1 cellular context compared by ENCODE assay signal in the genomic region with DNA sequence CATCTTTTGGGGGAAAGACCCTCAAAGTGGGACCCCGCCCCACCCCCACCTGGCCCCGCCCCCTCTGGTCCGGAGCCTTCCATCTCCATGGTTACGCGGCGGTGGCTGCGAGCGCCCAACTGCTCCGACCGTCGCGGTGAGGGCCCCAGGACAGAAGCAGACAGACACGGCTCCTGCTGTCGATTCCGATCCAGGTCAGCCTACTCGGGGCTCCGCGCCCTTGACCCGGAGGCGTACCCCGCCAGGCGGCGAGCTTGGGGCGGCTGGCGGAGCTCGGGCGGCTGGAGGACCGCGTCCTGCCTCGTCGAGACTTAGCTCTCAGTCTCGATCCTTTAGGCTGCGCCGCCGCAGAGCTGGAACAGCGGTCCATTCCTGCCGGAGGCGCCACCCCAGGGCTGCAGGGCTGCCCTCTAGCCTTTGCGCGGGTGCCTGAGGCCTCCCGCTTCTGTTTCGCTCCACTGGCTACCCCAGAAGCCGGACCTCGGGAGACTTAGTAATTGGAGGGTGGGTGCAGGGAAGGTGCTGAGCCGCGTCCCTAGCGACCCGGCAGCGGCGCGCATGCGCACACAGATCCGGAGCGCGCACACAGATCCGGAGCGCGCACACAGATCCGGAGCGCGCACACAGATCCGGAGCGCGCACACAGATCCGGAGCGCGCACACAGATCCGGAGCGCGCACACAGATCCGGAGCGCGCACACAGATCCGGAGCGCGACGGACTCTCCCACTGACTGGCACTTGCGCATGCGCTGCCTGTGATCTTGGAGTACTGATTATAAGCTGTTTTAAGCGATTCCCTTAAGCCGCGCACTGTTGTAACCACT.
TF ChIP-seq lines count a peak whose summit lies in the region.

A gene with protein sequence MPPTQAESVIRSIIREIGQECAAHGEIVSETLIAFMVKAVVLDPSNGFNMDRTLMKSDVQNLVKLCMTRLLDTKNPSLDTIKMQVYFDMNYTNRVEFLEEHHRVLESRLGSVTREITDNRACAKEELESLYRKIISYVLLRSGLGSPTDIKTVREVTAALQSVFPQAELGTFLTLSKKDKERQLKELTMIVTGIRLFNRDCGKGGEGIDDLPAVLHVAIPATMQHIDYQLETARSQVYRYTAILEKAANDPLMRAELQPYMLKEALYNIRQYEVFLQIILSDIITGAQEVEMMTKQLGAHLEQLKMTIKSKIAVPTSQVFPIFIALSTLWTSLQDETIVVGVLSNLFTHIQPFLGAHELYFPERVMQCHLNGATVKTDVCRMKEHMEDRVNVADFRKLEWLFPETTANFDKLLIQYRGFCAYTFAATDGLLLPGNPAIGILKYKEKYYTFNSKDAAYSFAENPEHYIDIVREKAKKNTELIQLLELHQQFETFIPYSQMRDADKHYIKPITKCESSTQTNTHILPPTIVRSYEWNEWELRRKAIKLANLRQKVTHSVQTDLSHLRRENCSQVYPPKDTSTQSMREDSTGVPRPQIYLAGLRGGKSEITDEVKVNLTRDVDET (plus strand): TSS at position 77 of the 825 bp plus-strand sequence. CDS start 1,868 bp downstream, outside the sequence.

TF ChIP-seq in K562, 482 proteins besides CTCF, POLR2A, EP300 and RAD21 (continued from another document and continues in another):
- TF ChIP-seq, protein P1, sequence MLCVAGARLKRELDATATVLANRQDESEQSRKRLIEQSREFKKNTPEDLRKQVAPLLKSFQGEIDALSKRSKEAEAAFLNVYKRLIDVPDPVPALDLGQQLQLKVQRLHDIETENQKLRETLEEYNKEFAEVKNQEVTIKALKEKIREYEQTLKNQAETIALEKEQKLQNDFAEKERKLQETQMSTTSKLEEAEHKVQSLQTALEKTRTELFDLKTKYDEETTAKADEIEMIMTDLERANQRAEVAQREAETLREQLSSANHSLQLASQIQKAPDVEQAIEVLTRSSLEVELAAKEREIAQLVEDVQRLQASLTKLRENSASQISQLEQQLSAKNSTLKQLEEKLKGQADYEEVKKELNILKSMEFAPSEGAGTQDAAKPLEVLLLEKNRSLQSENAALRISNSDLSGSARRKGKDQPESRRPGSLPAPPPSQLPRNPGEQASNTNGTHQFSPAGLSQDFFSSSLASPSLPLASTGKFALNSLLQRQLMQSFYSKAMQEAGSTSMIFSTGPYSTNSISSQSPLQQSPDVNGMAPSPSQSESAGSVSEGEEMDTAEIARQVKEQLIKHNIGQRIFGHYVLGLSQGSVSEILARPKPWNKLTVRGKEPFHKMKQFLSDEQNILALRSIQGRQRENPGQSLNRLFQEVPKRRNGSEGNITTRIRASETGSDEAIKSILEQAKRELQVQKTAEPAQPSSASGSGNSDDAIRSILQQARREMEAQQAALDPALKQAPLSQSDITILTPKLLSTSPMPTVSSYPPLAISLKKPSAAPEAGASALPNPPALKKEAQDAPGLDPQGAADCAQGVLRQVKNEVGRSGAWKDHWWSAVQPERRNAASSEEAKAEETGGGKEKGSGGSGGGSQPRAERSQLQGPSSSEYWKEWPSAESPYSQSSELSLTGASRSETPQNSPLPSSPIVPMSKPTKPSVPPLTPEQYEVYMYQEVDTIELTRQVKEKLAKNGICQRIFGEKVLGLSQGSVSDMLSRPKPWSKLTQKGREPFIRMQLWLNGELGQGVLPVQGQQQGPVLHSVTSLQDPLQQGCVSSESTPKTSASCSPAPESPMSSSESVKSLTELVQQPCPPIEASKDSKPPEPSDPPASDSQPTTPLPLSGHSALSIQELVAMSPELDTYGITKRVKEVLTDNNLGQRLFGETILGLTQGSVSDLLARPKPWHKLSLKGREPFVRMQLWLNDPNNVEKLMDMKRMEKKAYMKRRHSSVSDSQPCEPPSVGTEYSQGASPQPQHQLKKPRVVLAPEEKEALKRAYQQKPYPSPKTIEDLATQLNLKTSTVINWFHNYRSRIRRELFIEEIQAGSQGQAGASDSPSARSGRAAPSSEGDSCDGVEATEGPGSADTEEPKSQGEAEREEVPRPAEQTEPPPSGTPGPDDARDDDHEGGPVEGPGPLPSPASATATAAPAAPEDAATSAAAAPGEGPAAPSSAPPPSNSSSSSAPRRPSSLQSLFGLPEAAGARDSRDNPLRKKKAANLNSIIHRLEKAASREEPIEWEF (CRISPR knock-in tag; IDR thresholded peaks at IDR 0.05), result peak; percentile 83; the same call in 1 of the 2 replicates
- TF ChIP-seq, protein P2, sequence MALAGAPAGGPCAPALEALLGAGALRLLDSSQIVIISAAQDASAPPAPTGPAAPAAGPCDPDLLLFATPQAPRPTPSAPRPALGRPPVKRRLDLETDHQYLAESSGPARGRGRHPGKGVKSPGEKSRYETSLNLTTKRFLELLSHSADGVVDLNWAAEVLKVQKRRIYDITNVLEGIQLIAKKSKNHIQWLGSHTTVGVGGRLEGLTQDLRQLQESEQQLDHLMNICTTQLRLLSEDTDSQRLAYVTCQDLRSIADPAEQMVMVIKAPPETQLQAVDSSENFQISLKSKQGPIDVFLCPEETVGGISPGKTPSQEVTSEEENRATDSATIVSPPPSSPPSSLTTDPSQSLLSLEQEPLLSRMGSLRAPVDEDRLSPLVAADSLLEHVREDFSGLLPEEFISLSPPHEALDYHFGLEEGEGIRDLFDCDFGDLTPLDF (CRISPR knock-in tag; IDR thresholded peaks at IDR 0.05), result peak; percentile 49; the same call in 1 of the 2 replicates
- peak; percentile 91; the same call in 1 of the 2 replicates for TF ChIP-seq ZNF197 (CRISPR knock-in tag; IDR thresholded peaks at IDR 0.05; ENCODE audit: low read depth)
- TF ChIP-seq RBM22 (IDR thresholded peaks at IDR 0.05; ENCODE audit: low read depth, low read length, poor library complexity, severe bottlenecking), result peak; percentile 58
- TF ChIP-seq, protein P3, sequence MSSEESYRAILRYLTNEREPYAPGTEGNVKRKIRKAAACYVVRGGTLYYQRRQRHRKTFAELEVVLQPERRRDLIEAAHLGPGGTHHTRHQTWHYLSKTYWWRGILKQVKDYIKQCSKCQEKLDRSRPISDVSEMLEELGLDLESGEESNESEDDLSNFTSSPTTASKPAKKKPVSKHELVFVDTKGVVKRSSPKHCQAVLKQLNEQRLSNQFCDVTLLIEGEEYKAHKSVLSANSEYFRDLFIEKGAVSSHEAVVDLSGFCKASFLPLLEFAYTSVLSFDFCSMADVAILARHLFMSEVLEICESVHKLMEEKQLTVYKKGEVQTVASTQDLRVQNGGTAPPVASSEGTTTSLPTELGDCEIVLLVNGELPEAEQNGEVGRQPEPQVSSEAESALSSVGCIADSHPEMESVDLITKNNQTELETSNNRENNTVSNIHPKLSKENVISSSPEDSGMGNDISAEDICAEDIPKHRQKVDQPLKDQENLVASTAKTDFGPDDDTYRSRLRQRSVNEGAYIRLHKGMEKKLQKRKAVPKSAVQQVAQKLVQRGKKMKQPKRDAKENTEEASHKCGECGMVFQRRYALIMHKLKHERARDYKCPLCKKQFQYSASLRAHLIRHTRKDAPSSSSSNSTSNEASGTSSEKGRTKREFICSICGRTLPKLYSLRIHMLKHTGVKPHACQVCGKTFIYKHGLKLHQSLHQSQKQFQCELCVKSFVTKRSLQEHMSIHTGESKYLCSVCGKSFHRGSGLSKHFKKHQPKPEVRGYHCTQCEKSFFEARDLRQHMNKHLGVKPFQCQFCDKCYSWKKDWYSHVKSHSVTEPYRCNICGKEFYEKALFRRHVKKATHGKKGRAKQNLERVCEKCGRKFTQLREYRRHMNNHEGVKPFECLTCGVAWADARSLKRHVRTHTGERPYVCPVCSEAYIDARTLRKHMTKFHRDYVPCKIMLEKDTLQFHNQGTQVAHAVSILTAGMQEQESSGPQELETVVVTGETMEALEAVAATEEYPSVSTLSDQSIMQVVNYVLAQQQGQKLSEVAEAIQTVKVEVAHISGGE (CRISPR knock-in tag; IDR thresholded peaks at IDR 0.05), result peak in 1 of 3 experiments; percentile 77; a peak in 2 of 6 replicates
- TF ChIP-seq GABPB1 (CRISPR knock-in tag; IDR thresholded peaks at IDR 0.05), result peak; percentile 51; the same call in 1 of the 2 replicates
- TF ChIP-seq ZNF589 (CRISPR knock-in tag; IDR thresholded peaks at IDR 0.05; ENCODE audit: low read depth), result peak; percentile 73
- peak; percentile 81 for TF ChIP-seq ZNF766 (CRISPR knock-in tag; conservative IDR thresholded peaks at IDR 0.05)
- TF ChIP-seq FOXK2 (conservative IDR thresholded peaks at IDR 0.05 in 1 of 2, IDR thresholded peaks at IDR 0.05 in 1 of 2; ENCODE audit: low read depth in 2 of 2), result no peak
- no peak for TF ChIP-seq NR2C2 (CRISPR knock-in tag; IDR thresholded peaks at IDR 0.05)
- TF ChIP-seq NR2C2 (tag; IDR thresholded peaks at IDR 0.05), result peak; percentile 54; the same call in 1 of the 2 replicates
- TF ChIP-seq, protein P4, sequence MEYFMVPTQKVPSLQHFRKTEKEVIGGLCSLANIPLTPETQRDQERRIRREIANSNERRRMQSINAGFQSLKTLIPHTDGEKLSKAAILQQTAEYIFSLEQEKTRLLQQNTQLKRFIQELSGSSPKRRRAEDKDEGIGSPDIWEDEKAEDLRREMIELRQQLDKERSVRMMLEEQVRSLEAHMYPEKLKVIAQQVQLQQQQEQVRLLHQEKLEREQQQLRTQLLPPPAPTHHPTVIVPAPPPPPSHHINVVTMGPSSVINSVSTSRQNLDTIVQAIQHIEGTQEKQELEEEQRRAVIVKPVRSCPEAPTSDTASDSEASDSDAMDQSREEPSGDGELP (CRISPR knock-in tag; IDR thresholded peaks at IDR 0.05; ENCODE audit: borderline replicate concordance), result peak; percentile 78
- peak; percentile 39 for TF ChIP-seq CTBP1 (IDR thresholded peaks at IDR 0.05; ENCODE audit: borderline replicate concordance)
- TF ChIP-seq MAZ (CRISPR knock-in tag; conservative IDR thresholded peaks at IDR 0.05 in 1 of 2, IDR thresholded peaks at IDR 0.05 in 1 of 2), result peak in 1 of 2 experiments; percentile 65; a peak in 1 of 4 replicates
- TF ChIP-seq NCOA4 (IDR thresholded peaks at IDR 0.05; ENCODE audit: partially characterized antibody), result no peak
- peak; percentile 75 for TF ChIP-seq SMAD4 (CRISPR knock-in tag; conservative IDR thresholded peaks at IDR 0.05)
- TF ChIP-seq SIX5 (IDR thresholded peaks at IDR 0.05; ENCODE audit: borderline replicate concordance in 1 of 2, insufficient read depth in 1 of 2, low read depth in 1 of 2, low read length in 2 of 2), result no peak
- TF ChIP-seq ZBTB7A (IDR thresholded peaks at IDR 0.05; ENCODE audit: borderline replicate concordance, control insufficient read depth, low read depth, low read length), result 0 out of 2 replicates have a peak, but pooled peaks have one; percentile 3
- TF ChIP-seq CBFB (CRISPR knock-in tag; IDR thresholded peaks at IDR 0.05), result peak; percentile 78; the same call in 1 of the 2 replicates
- peak; percentile 87 for TF ChIP-seq ZBTB17 (CRISPR knock-in tag; IDR thresholded peaks at IDR 0.05)
- peak in 1 of 2 experiments; percentile 45; a peak in 1 of 4 replicates for TF ChIP-seq TEAD1 (CRISPR knock-in tag; IDR thresholded peaks at IDR 0.05)
- TF ChIP-seq, protein P5, sequence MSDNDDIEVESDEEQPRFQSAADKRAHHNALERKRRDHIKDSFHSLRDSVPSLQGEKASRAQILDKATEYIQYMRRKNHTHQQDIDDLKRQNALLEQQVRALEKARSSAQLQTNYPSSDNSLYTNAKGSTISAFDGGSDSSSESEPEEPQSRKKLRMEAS (CRISPR knock-in tag; IDR thresholded peaks at IDR 0.05), result 0 out of 2 replicates have a peak, but pooled peaks have one; percentile 36
- no peak for TF ChIP-seq FOXK1 (CRISPR knock-in tag; IDR thresholded peaks at IDR 0.05; ENCODE audit: borderline replicate concordance)
- TF ChIP-seq, protein P6, sequence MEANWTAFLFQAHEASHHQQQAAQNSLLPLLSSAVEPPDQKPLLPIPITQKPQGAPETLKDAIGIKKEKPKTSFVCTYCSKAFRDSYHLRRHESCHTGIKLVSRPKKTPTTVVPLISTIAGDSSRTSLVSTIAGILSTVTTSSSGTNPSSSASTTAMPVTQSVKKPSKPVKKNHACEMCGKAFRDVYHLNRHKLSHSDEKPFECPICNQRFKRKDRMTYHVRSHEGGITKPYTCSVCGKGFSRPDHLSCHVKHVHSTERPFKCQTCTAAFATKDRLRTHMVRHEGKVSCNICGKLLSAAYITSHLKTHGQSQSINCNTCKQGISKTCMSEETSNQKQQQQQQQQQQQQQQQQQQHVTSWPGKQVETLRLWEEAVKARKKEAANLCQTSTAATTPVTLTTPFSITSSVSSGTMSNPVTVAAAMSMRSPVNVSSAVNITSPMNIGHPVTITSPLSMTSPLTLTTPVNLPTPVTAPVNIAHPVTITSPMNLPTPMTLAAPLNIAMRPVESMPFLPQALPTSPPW (CRISPR knock-in tag; IDR thresholded peaks at IDR 0.05), result peak; percentile 78
- TF ChIP-seq ZNF584 (CRISPR knock-in tag; IDR thresholded peaks at IDR 0.05; ENCODE audit: low read depth), result peak; percentile 48; the same call in 1 of the 2 replicates
- peak; percentile 72 for TF ChIP-seq ETV5 (CRISPR knock-in tag; IDR thresholded peaks at IDR 0.05; ENCODE audit: low read depth)
- TF ChIP-seq, protein P7, sequence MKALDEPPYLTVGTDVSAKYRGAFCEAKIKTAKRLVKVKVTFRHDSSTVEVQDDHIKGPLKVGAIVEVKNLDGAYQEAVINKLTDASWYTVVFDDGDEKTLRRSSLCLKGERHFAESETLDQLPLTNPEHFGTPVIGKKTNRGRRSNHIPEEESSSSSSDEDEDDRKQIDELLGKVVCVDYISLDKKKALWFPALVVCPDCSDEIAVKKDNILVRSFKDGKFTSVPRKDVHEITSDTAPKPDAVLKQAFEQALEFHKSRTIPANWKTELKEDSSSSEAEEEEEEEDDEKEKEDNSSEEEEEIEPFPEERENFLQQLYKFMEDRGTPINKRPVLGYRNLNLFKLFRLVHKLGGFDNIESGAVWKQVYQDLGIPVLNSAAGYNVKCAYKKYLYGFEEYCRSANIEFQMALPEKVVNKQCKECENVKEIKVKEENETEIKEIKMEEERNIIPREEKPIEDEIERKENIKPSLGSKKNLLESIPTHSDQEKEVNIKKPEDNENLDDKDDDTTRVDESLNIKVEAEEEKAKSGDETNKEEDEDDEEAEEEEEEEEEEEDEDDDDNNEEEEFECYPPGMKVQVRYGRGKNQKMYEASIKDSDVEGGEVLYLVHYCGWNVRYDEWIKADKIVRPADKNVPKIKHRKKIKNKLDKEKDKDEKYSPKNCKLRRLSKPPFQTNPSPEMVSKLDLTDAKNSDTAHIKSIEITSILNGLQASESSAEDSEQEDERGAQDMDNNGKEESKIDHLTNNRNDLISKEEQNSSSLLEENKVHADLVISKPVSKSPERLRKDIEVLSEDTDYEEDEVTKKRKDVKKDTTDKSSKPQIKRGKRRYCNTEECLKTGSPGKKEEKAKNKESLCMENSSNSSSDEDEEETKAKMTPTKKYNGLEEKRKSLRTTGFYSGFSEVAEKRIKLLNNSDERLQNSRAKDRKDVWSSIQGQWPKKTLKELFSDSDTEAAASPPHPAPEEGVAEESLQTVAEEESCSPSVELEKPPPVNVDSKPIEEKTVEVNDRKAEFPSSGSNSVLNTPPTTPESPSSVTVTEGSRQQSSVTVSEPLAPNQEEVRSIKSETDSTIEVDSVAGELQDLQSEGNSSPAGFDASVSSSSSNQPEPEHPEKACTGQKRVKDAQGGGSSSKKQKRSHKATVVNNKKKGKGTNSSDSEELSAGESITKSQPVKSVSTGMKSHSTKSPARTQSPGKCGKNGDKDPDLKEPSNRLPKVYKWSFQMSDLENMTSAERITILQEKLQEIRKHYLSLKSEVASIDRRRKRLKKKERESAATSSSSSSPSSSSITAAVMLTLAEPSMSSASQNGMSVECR (CRISPR knock-in tag; IDR thresholded peaks at IDR 0.05), result peak; percentile 83
- TF ChIP-seq, protein P8, sequence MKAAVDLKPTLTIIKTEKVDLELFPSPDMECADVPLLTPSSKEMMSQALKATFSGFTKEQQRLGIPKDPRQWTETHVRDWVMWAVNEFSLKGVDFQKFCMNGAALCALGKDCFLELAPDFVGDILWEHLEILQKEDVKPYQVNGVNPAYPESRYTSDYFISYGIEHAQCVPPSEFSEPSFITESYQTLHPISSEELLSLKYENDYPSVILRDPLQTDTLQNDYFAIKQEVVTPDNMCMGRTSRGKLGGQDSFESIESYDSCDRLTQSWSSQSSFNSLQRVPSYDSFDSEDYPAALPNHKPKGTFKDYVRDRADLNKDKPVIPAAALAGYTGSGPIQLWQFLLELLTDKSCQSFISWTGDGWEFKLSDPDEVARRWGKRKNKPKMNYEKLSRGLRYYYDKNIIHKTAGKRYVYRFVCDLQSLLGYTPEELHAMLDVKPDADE (conservative IDR thresholded peaks at IDR 0.05; ENCODE audit: control insufficient read depth, low read depth, low read length), result peak; percentile 84; the same call in 1 of the 2 replicates
- peak; percentile 31 for TF ChIP-seq KAT2B (IDR thresholded peaks at IDR 0.05; ENCODE audit: low read depth, low read length)
- peak; percentile 84 for TF ChIP-seq FOXJ2 (tag; IDR thresholded peaks at IDR 0.05)
